1 cellular context compared by ENCODE assay signal in the genomic region with DNA sequence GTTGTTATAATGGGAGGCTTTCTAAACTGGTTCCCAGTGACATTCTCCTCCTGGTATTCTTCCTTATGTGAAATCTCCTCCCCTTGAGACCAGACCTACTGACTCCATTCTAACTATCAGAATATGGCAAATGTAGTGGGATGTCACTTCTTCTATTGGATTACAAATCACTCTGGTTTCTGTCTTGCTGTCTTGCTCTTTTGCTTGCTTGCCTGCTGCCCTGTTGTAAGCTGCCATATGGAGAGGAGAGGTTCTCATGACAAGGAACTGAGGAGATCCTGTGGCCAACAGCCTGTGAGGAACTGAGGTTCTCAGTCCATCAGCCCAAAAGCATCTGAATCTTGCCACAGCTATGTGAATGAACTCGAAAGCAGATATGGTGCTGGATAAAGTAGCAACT.
TF ChIP-seq lines count a peak whose summit lies in the region.

No MANE protein-coding gene starts in this region.

TF ChIP-seq in A549, 52 proteins besides CTCF, POLR2A, EP300 and RAD21 (continued from another document):
- TF ChIP-seq, protein P1, sequence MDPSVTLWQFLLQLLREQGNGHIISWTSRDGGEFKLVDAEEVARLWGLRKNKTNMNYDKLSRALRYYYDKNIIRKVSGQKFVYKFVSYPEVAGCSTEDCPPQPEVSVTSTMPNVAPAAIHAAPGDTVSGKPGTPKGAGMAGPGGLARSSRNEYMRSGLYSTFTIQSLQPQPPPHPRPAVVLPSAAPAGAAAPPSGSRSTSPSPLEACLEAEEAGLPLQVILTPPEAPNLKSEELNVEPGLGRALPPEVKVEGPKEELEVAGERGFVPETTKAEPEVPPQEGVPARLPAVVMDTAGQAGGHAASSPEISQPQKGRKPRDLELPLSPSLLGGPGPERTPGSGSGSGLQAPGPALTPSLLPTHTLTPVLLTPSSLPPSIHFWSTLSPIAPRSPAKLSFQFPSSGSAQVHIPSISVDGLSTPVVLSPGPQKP (IDR thresholded peaks at IDR 0.05; ENCODE audit: low read depth, low read length), result no peak
- TF ChIP-seq FOSL2 (IDR thresholded peaks at IDR 0.05) (no peak), FOSL2 (CRISPR knock-in tag; IDR thresholded peaks at IDR 0.05) (no peak), KDM5A (IDR thresholded peaks at IDR 0.05) (no peak), EHF (CRISPR knock-in tag; IDR thresholded peaks at IDR 0.05) (no peak), JUN (IDR thresholded peaks at IDR 0.05) (no peak), SMC3 (IDR thresholded peaks at IDR 0.05) (no peak), HOXB5 (CRISPR knock-in tag; IDR thresholded peaks at IDR 0.05) (no peak), HEYL (CRISPR knock-in tag; IDR thresholded peaks at IDR 0.05) (no peak), ZNF302 (CRISPR knock-in tag; IDR thresholded peaks at IDR 0.05) (no peak), CHD2 (IDR thresholded peaks at IDR 0.05; ENCODE audit: low read length, partially characterized antibody) (no peak), FOXS1 (CRISPR knock-in tag; IDR thresholded peaks at IDR 0.05) (no peak), ZFP36 (IDR thresholded peaks at IDR 0.05; ENCODE audit: borderline replicate concordance, partially characterized antibody) (no peak)
- TF ChIP-seq, protein P2, sequence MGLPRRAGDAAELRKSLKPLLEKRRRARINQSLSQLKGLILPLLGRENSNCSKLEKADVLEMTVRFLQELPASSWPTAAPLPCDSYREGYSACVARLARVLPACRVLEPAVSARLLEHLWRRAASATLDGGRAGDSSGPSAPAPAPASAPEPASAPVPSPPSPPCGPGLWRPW (IDR thresholded peaks at IDR 0.05), result no peak
- TF ChIP-seq, protein P3, sequence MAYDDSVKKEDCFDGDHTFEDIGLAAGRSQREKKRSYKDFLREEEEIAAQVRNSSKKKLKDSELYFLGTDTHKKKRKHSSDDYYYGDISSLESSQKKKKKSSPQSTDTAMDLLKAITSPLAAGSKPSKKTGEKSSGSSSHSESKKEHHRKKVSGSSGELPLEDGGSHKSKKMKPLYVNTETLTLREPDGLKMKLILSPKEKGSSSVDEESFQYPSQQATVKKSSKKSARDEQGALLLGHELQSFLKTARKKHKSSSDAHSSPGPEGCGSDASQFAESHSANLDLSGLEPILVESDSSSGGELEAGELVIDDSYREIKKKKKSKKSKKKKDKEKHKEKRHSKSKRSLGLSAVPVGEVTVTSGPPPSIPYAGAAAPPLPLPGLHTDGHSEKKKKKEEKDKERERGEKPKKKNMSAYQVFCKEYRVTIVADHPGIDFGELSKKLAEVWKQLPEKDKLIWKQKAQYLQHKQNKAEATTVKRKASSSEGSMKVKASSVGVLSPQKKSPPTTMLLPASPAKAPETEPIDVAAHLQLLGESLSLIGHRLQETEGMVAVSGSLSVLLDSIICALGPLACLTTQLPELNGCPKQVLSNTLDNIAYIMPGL (CRISPR knock-in tag; IDR thresholded peaks at IDR 0.05; ENCODE audit: borderline replicate concordance), result no peak
- TF ChIP-seq, protein P4, sequence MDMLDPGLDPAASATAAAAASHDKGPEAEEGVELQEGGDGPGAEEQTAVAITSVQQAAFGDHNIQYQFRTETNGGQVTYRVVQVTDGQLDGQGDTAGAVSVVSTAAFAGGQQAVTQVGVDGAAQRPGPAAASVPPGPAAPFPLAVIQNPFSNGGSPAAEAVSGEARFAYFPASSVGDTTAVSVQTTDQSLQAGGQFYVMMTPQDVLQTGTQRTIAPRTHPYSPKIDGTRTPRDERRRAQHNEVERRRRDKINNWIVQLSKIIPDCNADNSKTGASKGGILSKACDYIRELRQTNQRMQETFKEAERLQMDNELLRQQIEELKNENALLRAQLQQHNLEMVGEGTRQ (IDR thresholded peaks at IDR 0.05), result no peak
- TF ChIP-seq, protein P5, sequence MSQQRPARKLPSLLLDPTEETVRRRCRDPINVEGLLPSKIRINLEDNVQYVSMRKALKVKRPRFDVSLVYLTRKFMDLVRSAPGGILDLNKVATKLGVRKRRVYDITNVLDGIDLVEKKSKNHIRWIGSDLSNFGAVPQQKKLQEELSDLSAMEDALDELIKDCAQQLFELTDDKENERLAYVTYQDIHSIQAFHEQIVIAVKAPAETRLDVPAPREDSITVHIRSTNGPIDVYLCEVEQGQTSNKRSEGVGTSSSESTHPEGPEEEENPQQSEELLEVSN (IDR thresholded peaks at IDR 0.05; ENCODE audit: borderline replicate concordance, low read depth), result no peak
- TF ChIP-seq, protein P6, sequence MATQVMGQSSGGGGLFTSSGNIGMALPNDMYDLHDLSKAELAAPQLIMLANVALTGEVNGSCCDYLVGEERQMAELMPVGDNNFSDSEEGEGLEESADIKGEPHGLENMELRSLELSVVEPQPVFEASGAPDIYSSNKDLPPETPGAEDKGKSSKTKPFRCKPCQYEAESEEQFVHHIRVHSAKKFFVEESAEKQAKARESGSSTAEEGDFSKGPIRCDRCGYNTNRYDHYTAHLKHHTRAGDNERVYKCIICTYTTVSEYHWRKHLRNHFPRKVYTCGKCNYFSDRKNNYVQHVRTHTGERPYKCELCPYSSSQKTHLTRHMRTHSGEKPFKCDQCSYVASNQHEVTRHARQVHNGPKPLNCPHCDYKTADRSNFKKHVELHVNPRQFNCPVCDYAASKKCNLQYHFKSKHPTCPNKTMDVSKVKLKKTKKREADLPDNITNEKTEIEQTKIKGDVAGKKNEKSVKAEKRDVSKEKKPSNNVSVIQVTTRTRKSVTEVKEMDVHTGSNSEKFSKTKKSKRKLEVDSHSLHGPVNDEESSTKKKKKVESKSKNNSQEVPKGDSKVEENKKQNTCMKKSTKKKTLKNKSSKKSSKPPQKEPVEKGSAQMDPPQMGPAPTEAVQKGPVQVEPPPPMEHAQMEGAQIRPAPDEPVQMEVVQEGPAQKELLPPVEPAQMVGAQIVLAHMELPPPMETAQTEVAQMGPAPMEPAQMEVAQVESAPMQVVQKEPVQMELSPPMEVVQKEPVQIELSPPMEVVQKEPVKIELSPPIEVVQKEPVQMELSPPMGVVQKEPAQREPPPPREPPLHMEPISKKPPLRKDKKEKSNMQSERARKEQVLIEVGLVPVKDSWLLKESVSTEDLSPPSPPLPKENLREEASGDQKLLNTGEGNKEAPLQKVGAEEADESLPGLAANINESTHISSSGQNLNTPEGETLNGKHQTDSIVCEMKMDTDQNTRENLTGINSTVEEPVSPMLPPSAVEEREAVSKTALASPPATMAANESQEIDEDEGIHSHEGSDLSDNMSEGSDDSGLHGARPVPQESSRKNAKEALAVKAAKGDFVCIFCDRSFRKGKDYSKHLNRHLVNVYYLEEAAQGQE (IDR thresholded peaks at IDR 0.05), result no peak
